In the genomic region with DNA sequence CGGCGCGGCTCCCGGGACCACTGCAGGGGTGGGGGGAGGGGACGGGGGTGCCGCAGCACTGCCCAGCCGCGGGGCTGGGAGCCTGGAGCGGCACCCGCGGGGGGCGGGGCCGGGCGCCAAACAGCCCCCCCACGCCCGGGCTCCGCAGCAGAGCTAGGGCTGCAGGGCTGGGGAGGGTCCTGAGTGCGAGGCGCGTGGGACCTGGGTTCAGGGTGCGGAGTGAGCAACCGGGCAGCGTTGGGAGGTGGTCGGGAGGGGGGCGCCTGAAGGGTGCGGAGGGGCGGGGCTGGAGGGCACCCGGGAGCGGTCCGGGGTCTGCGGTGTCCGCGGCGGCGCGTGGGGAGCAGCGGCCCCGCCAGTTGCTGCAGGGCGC, we compare ENCODE assay signal across 8 cellular contexts. TPM values are rescaled to one million over a fixed set of nuclear protein-coding genes. Genes with fewer than 3 reads are reported as not detected.
A peak's percentile ranks its signal among the peaks of the same experiment; 100 is the strongest.
DNase-seq lines count a peak whose midpoint lies in the region; ATAC-seq and TF ChIP-seq lines count a peak whose summit lies in the region.

No MANE protein-coding gene starts in this region.

- peaks cover 20 to 44% of the 10 kb centered on the region in 2 donors for H3K36me3 Mint-ChIP-seq in CD4-positive, alpha-beta memory T cell
- peaks cover 37% of the 10 kb centered on the region for H3K36me3 Mint-ChIP-seq in activated naive CD4-positive, alpha-beta T cell treated with anti-CD3 and anti-CD28 coated beads, Interleukin-2, amount 10 ng/mL, durations not matched to agents 7 days and 5 days

- H3K36me3 ChIP-seq in CD4-positive, alpha-beta memory T cell (ENCODE audit: insufficient read depth, low read length), result peaks cover 13% of the 10 kb centered on the region
- no peaks in the 10 kb centered on the region; the same call in 1 of the 2 replicates for H3K36me3 ChIP-seq in HAP-1 (replicated peaks)
- peaks cover 0 to 8% of the 10 kb centered on the region in 2 donors for H3K36me3 ChIP-seq in vagina

- in situ Hi-C loops in HAP-1 (cut with MboI; ENCODE audit: low sequenced_read_pairs), result no loop called here

- no peak for ATAC-seq in HG03196 (IDR thresholded peaks at IDR 0.05; ENCODE audit: unreplicated experiment)

- peak overlapping the region in 1 of 2 donors; percentile 49 for H3K4me3 ChIP-seq in CD4-positive, alpha-beta memory T cell (ENCODE audit: low read length in 2 of 2)
- H3K4me3 ChIP-seq in HAP-1 (peak overlapping the region; percentile 56), vagina (peak overlapping the region; percentile 88)

- peak overlapping the region in 1 of 7 donors; percentile 87 for H3K27ac Mint-ChIP-seq in CD4-positive, alpha-beta memory T cell
- peak overlapping the region; percentile 67 for H3K27ac Mint-ChIP-seq in activated naive CD4-positive, alpha-beta T cell treated with anti-CD3 and anti-CD28 coated beads, Interleukin-2, amount 10 ng/mL, durations not matched to agents 7 days and 5 days

- peaks cover 60% of the 10 kb centered on the region for H3K4me1 ChIP-seq in CD4-positive, alpha-beta memory T cell (ENCODE audit: insufficient read depth, low read length)
- peaks cover 7% of the 10 kb centered on the region for H3K4me1 ChIP-seq in HAP-1
- peaks cover 48% of the 10 kb centered on the region for H3K4me1 ChIP-seq in vagina

- no peaks in the 10 kb centered on the region for H3K27me3 ChIP-seq in CD4-positive, alpha-beta memory T cell (ENCODE audit: insufficient read depth, low read length)
- H3K27me3 ChIP-seq in HAP-1 (ENCODE audit: low read depth) (no peaks in the 10 kb centered on the region), vagina (no peaks in the 10 kb centered on the region)

- no peak for TF ChIP-seq POLR2A in vagina (IDR thresholded peaks at IDR 0.05)

- H3K27me3 Mint-ChIP-seq in CD4-positive, alpha-beta memory T cell, result no peaks in the 10 kb centered on the region
- H3K27me3 Mint-ChIP-seq in activated naive CD4-positive, alpha-beta T cell treated with anti-CD3 and anti-CD28 coated beads, Interleukin-2, amount 10 ng/mL, durations not matched to agents 7 days and 5 days, result no peaks in the 10 kb centered on the region

- H3K4me1 Mint-ChIP-seq in CD4-positive, alpha-beta memory T cell, result peaks cover 40 to 79% (median 57%) of the 10 kb centered on the region in 4 donors
- peaks cover 70% of the 10 kb centered on the region for H3K4me1 Mint-ChIP-seq in activated naive CD4-positive, alpha-beta T cell treated with anti-CD3 and anti-CD28 coated beads, Interleukin-2, amount 10 ng/mL, durations not matched to agents 7 days and 5 days

- H3K27ac ChIP-seq in CD4-positive, alpha-beta memory T cell (ENCODE audit: low read depth, low read length), result peak overlapping the region; percentile 36
- H3K27ac ChIP-seq in vagina, result peak overlapping the region; percentile 61

- TF ChIP-seq CTCF in vagina (IDR thresholded peaks at IDR 0.05), result no peak

- POLR2A ChIA-PET in CD4-positive, alpha-beta memory T cell (lab: Charles Lee; ENCODE audit: partially characterized antibody), result interaction anchor here (1.0 to 7.2 kb wide), 11 partner anchors 9 to 1658 kb away, joined by 3 to 59 read pairs (median 14); partner anchors contain the start of genes ANAPC16 and ASCC1

- H3K9me3 Mint-ChIP-seq in CD4-positive, alpha-beta memory T cell, result no peaks in the 10 kb centered on the region
- H3K9me3 Mint-ChIP-seq in activated naive CD4-positive, alpha-beta T cell treated with anti-CD3 and anti-CD28 coated beads, Interleukin-2, amount 10 ng/mL, durations not matched to agents 7 days and 5 days, result no peaks in the 10 kb centered on the region

- CTCF ChIA-PET in CD4-positive, alpha-beta memory T cell (lab: Charles Lee; ENCODE audit: partially characterized antibody), result interaction anchor here (1.0 to 18.8 kb wide), 3 partner anchors 12 to 25 kb away, joined by 3 to 612 read pairs (median 3); no protein-coding TSS in a partner anchor
- CTCF ChIA-PET in activated naive CD4-positive, alpha-beta T cell treated with anti-CD3 and anti-CD28 coated beads, Interleukin-2, amount 10 ng/mL, durations not matched to agents 7 days and 5 days (lab: Charles Lee), result interaction anchor here (1.0 to 11.8 kb wide), 2 partner anchors 9 to 23 kb away, joined by 4 to 406 read pairs; no protein-coding TSS in a partner anchor

- intact Hi-C loops in CD4-positive, alpha-beta memory T cell (cut with micrococcal nuclease), result loop anchor here (1.0 to 2.0 kb wide), 2 partner anchors 9 to 15 kb away; no protein-coding TSS in a partner anchor
- intact Hi-C loops in vagina (cut with DNase I), result loop anchor here (2.0 kb wide), 1 partner anchor 23 kb away; no protein-coding TSS in a partner anchor

- H3K4me3 Mint-ChIP-seq in CD4-positive, alpha-beta memory T cell, result peak overlapping the region in 3 of 8 donors; percentile 49 to 90 (median 58)
- H3K4me3 Mint-ChIP-seq in activated naive CD4-positive, alpha-beta T cell treated with anti-CD3 and anti-CD28 coated beads, Interleukin-2, amount 10 ng/mL, durations not matched to agents 7 days and 5 days, result peak overlapping the region; percentile 60

- peak in 3 of 5 donors; percentile 11 to 57 (median 13) for DNase-seq in CD4-positive, alpha-beta memory T cell
- peak in 1 of 2 experiments; percentile 27 for DNase-seq in HAP-1 (ENCODE audit: low spot score in 2 of 2)
- DNase-seq in activated naive CD4-positive, alpha-beta T cell treated with anti-CD3 and anti-CD28 coated beads, Interleukin-2, amount 10 ng/mL, durations not matched to agents 7 days and 5 days, result peak; percentile 50
- peak; percentile 45 for DNase-seq in left kidney (ENCODE audit: low read depth, low spot score)
- no peak for DNase-seq in vagina (ENCODE audit: extremely low spot score in 2 of 2)
- DNase-seq in SHP77 treated with DMSO at 0.1 percent for 48 hours (lab: John Stamatoyannopoulos, UW), result no peak
- DNase-seq in DMS153 (lab: John Stamatoyannopoulos, UW), result no peak

- H3K9me3 ChIP-seq in CD4-positive, alpha-beta memory T cell (ENCODE audit: control insufficient read depth in 1 of 2, low read length in 2 of 2), result no peaks in the 10 kb centered on the region
- H3K9me3 ChIP-seq in HAP-1 (no peaks in the 10 kb centered on the region; the same call in 1 of the 2 replicates), vagina (no peaks in the 10 kb centered on the region)

RNA-seq across cellular contexts. Expression of gene CAMK2G, which starts 0.5 kb away (rescaled TPM):
- total RNA-seq in CD4-positive, alpha-beta memory T cell, result 10 to 100 TPM; 64.3 to 70.4 TPM
- polyA plus RNA-seq in CD4-positive, alpha-beta memory T cell, result 1 to 10 TPM; 3.8 to 7.8 TPM
- total RNA-seq in vagina, result 48.9 TPM

RNA-seq across cellular contexts. Expression of gene PLAU, which starts 37.1 kb away (rescaled TPM):
- total RNA-seq in CD4-positive, alpha-beta memory T cell, result under 1 TPM; 0.64 to 0.91 TPM
- not detected for polyA plus RNA-seq in CD4-positive, alpha-beta memory T cell
- 18.2 TPM for total RNA-seq in vagina

Comparison
In these comparisons a context has a peak if more than half of its experiments do, and no peak if none do; other contexts are left out.
1. DNase-seq: peak in CD4-positive, alpha-beta memory T cell (3 of 5), activated naive CD4-positive, alpha-beta T cell treated with anti-CD3 and anti-CD28 coated beads, Interleukin-2, amount 10 ng/mL, durations not matched to agents 7 days and 5 days (single experiment) and left kidney (single experiment); none in vagina (0 of 2), SHP77 treated with DMSO at 0.1 percent for 48 hours (single experiment) and DMS153 (single experiment).
2. RNA of gene PLAU, which starts 37.1 kb away (total RNA-seq): 18.2 TPM in vagina (single experiment); 0.64 to 0.91 TPM in CD4-positive, alpha-beta memory T cell; every median in the first group is over 10 times any median in the second.